ENCODE assay signal across 1 cellular context in genomic region chr15:78211189-78211921, GRCh38.
TF ChIP-seq lines count a peak whose summit lies in the region.

No MANE protein-coding gene starts in this region.

TF ChIP-seq in GM23338, 12 proteins besides CTCF, POLR2A, EP300 and RAD21 (continued from another document):
- TF ChIP-seq, protein P1, sequence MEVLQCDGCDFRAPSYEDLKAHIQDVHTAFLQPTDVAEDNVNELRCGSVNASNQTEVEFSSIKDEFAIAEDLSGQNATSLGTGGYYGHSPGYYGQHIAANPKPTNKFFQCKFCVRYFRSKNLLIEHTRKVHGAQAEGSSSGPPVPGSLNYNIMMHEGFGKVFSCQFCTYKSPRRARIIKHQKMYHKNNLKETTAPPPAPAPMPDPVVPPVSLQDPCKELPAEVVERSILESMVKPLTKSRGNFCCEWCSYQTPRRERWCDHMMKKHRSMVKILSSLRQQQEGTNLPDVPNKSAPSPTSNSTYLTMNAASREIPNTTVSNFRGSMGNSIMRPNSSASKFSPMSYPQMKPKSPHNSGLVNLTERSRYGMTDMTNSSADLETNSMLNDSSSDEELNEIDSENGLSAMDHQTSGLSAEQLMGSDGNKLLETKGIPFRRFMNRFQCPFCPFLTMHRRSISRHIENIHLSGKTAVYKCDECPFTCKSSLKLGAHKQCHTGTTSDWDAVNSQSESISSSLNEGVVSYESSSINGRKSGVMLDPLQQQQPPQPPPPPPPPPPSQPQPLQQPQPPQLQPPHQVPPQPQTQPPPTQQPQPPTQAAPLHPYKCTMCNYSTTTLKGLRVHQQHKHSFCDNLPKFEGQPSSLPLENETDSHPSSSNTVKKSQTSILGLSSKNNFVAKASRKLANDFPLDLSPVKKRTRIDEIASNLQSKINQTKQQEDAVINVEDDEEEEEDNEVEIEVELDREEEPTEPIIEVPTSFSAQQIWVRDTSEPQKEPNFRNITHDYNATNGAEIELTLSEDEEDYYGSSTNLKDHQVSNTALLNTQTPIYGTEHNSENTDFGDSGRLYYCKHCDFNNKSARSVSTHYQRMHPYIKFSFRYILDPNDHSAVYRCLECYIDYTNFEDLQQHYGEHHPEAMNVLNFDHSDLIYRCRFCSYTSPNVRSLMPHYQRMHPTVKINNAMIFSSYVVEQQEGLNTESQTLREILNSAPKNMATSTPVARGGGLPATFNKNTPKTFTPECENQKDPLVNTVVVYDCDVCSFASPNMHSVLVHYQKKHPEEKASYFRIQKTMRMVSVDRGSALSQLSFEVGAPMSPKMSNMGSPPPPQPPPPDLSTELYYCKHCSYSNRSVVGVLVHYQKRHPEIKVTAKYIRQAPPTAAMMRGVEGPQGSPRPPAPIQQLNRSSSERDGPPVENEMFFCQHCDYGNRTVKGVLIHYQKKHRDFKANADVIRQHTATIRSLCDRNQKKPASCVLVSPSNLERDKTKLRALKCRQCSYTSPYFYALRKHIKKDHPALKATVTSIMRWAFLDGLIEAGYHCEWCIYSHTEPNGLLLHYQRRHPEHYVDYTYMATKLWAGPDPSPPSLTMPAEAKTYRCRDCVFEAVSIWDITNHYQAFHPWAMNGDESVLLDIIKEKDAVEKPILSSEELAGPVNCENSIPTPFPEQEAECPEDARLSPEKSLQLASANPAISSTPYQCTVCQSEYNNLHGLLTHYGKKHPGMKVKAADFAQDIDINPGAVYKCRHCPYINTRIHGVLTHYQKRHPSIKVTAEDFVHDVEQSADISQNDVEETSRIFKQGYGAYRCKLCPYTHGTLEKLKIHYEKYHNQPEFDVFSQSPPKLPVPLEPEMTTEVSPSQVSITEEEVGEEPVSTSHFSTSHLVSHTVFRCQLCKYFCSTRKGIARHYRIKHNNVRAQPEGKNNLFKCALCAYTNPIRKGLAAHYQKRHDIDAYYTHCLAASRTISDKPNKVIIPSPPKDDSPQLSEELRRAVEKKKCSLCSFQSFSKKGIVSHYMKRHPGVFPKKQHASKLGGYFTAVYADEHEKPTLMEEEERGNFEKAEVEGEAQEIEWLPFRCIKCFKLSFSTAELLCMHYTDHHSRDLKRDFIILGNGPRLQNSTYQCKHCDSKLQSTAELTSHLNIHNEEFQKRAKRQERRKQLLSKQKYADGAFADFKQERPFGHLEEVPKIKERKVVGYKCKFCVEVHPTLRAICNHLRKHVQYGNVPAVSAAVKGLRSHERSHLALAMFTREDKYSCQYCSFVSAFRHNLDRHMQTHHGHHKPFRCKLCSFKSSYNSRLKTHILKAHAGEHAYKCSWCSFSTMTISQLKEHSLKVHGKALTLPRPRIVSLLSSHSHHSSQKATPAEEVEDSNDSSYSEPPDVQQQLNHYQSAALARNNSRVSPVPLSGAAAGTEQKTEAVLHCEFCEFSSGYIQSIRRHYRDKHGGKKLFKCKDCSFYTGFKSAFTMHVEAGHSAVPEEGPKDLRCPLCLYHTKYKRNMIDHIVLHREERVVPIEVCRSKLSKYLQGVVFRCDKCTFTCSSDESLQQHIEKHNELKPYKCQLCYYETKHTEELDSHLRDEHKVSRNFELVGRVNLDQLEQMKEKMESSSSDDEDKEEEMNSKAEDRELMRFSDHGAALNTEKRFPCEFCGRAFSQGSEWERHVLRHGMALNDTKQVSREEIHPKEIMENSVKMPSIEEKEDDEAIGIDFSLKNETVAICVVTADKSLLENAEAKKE (CRISPR knock-in tag; IDR thresholded peaks at IDR 0.05): no peak
- TF ChIP-seq CREB1 (CRISPR knock-in tag; IDR thresholded peaks at IDR 0.05; ENCODE audit: low read depth): no peak
- TF ChIP-seq EZH2 (IDR thresholded peaks at IDR 0.05; ENCODE audit: low read depth, unreplicated experiment): no peak
- TF ChIP-seq ZNF114 (CRISPR knock-in tag; IDR thresholded peaks at IDR 0.05): no peak
